14 cellular contexts compared by ENCODE assay signal in genomic region chr14:67385618-67386017, GRCh38. TPM values are rescaled to one million over a fixed set of nuclear protein-coding genes. Genes with fewer than 3 reads are reported as not detected.
"Had no signal": no experiment of that assay in that cellular context is flagged by ENCODE, and none has a peak within 500 bp of the region (broad histone marks: within the 10 kb centered on the region; RNA-seq: fewer than 3 reads in every experiment).

No MANE protein-coding gene starts in this region.

- H3K9me3 Mint-ChIP-seq: natural killer cell; stimulated activated effector memory CD8-positive, alpha-beta T cell treated with anti-CD3 and anti-CD28 coated beads, Interleukin-12 subunit alpha, Interleukin-12 subunit beta, amount 100 ng/mL, for 72 hours had no signal

- H3K4me3 ChIP-seq: lung, transverse colon had no signal

- FAIRE-seq: colon had no signal

- H3K27ac Mint-ChIP-seq: activated CD4-positive, alpha-beta T cell treated with anti-CD3 and anti-CD28 coated beads for 36 hours; activated naive CD8-positive, alpha-beta T cell; natural killer cell; stimulated activated effector memory CD8-positive, alpha-beta T cell treated with anti-CD3 and anti-CD28 coated beads, Interleukin-12 subunit alpha, Interleukin-12 subunit beta, amount 100 ng/mL, for 72 hours had no signal

- H3K27me3 Mint-ChIP-seq: activated CD4-positive, alpha-beta T cell treated with anti-CD3 and anti-CD28 coated beads for 36 hours; activated naive CD8-positive, alpha-beta T cell had no signal

- ATAC-seq: activated CD4-positive, alpha-beta T cell treated with anti-CD3 and anti-CD28 coated beads for 36 hours; natural killer cell; stimulated activated effector memory CD8-positive, alpha-beta T cell treated with anti-CD3 and anti-CD28 coated beads, Interleukin-12 subunit alpha, Interleukin-12 subunit beta, amount 100 ng/mL, for 72 hours had no signal

- H3K27ac ChIP-seq: transverse colon, WERI-Rb-1 had no signal

- H3K4me2 ChIP-seq: SK-N-SH had no signal

- H3K27me3 ChIP-seq: transverse colon had no signal

- DNase-seq: activated CD4-positive, alpha-beta T cell treated with anti-CD3 and anti-CD28 coated beads for 36 hours; activated CD8-positive, alpha-beta memory T cell treated with anti-CD3 and anti-CD28 coated beads for 24 hours; amygdala; hypothalamus; natural killer cell; right cardiac atrium; SK-N-SH; T-helper 1 cell; transverse colon; WERI-Rb-1 had no signal

- H3K4me3 Mint-ChIP-seq: activated CD4-positive, alpha-beta T cell treated with anti-CD3 and anti-CD28 coated beads for 36 hours; activated naive CD8-positive, alpha-beta T cell; natural killer cell; stimulated activated effector memory CD8-positive, alpha-beta T cell treated with anti-CD3 and anti-CD28 coated beads, Interleukin-12 subunit alpha, Interleukin-12 subunit beta, amount 100 ng/mL, for 72 hours had no signal

- H3K9ac ChIP-seq: SK-N-SH had no signal

- H3K4me1 Mint-ChIP-seq: natural killer cell; stimulated activated effector memory CD8-positive, alpha-beta T cell treated with anti-CD3 and anti-CD28 coated beads, Interleukin-12 subunit alpha, Interleukin-12 subunit beta, amount 100 ng/mL, for 72 hours had no signal

- H3K9me3 ChIP-seq: SK-N-SH, transverse colon had no signal

RNA-seq across cellular contexts. Expression of gene PLEK2, which starts 26.3 kb away (rescaled TPM):
- total RNA-seq: natural killer cell had no signal
